ENCODE assay signal across 10 cellular contexts in genomic region chr18:77299706-77300105, GRCh38. TPM values are rescaled to one million over a fixed set of nuclear protein-coding genes. Genes with fewer than 3 reads are reported as not detected.
"Had no signal": no experiment of that assay in that cellular context is flagged by ENCODE, and none has a peak within 500 bp of the region (broad histone marks: within the 10 kb centered on the region; RNA-seq: fewer than 3 reads in every experiment).

No MANE protein-coding gene starts in this region.

- DNase-seq: GM23248, GOT3, H7, HFFc6, KBM-7 had no signal

- H3K36me3 Mint-ChIP-seq: IgD-negative memory B cell had no signal

- H3K27ac Mint-ChIP-seq: HFFc6, IgD-negative memory B cell had no signal

- H3K36me3 ChIP-seq: HAP-1 had no signal

- H3K9ac ChIP-seq: GM23248 had no signal

- ATAC-seq: HCT116, HepG2 had no signal

- H3K27ac ChIP-seq: GM23248 had no signal

- H2AFZ ChIP-seq: GM23248 had no signal

- H3K4me3 ChIP-seq: GM23248, HAP-1 had no signal

- H3K27me3 Mint-ChIP-seq: IgD-negative memory B cell had no signal

- H3K4me1 ChIP-seq: HAP-1 had no signal

- H3K4me3 Mint-ChIP-seq: HFFc6, IgD-negative memory B cell had no signal

- H3K9me3 ChIP-seq: HAP-1 had no signal

- H3K4me1 Mint-ChIP-seq: IgD-negative memory B cell had no signal

RNA-seq across cellular contexts. Expression of gene GALR1, which starts 50.1 kb away (rescaled TPM):
- total RNA-seq: GM23248, HepG2, HFFc6, HT1080 had no signal
- polyA plus RNA-seq: GM23248, HepG2, IgD-negative memory B cell had no signal
